Comparison of ENCODE assay signal across 26 cellular contexts in the genomic region with DNA sequence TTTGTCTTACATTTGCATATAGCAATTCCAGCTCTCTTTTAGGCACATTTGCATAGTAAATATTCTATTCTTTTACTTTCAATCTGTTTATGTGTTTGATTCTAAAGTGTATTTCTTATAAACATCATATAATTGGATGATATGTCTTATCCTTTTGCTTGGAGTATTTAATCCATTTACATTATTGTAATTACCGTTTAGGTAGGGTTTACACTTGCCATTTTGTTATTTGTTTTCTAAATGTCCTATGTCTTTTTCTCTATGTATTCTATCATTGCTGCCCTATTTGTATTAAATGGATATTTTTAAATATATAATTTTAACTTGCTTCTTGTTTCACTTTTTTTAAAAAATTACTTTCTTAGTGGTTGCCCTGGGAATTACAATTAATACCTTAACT. TPM values are rescaled to one million over a fixed set of nuclear protein-coding genes. Genes with fewer than 3 reads are reported as not detected.
A peak's percentile ranks its signal among the peaks of the same experiment; 100 is the strongest.
DNase-seq lines count a peak whose midpoint lies in the region; ATAC-seq, FAIRE-seq and TF ChIP-seq lines count a peak whose summit lies in the region.
"Had no signal": no experiment of that assay in that cellular context is flagged by ENCODE, and none has a peak within 500 bp of the region (broad histone marks: within the 10 kb centered on the region; RNA-seq: fewer than 3 reads in every experiment).

No MANE protein-coding gene starts in this region.

- no peaks in the 10 kb centered on the region for H3K36me3 ChIP-seq in PC-9 (ENCODE audit: low read depth)
- H3K36me3 ChIP-seq: BE2C; BLaER1 treated with 17β-estradiol and CSF1 and Interleukin-3, amounts not matched to agents 10 nM and 100 nM had no signal

- no peaks in the 10 kb centered on the region for H3K79me2 ChIP-seq in PC-9 (ENCODE audit: low read depth)

- POLR2A ChIA-PET in PC-9 (lab: Charles Lee; ENCODE audit: unreplicated experiment) = no interaction called here

- no peaks in the 10 kb centered on the region for H3K36me3 Mint-ChIP-seq in endothelial cell (ENCODE audit: low read depth, unreplicated experiment)
- H3K36me3 Mint-ChIP-seq: CD14-positive monocyte had no signal

- no TSS peak for BruUV-seq in PC-9 (replicated peaks; lab: Mats Ljungman, UMichigan)

- no peak for DNase-seq in PC-9
- no peak for DNase-seq in endothelial cell (ENCODE audit: low spot score)
- no peak for DNase-seq in activated CD8-positive, alpha-beta memory T cell treated with anti-CD3 and anti-CD28 coated beads, Interleukin-2, amount 50 U/mL, for 48 hours
- no peak for DNase-seq in NCI-H2081 treated with DMSO at 0.1 percent for 48 hours (lab: John Stamatoyannopoulos, UW)
- DNase-seq: 8988T; ACHN; AML-193; BE2C; CD4-positive, alpha-beta T cell; CD8-positive, alpha-beta memory T cell; DMS 273 treated with DMSO at 0.1 percent for 48 hours; DMS79; EL; GDM1; GM23248; H7; HCEC 1CT had no signal

- H3K9me3 ChIP-seq in PC-9 (ENCODE audit: insufficient read depth, low read depth) = no peaks in the 10 kb centered on the region
- H3K9me3 ChIP-seq: BE2C had no signal

- H3K4me3 Mint-ChIP-seq in endothelial cell (ENCODE audit: unreplicated experiment) = no peak overlapping the region
- H3K4me3 Mint-ChIP-seq: CD14-positive monocyte; CD4-positive, alpha-beta T cell; CD8-positive, alpha-beta memory T cell had no signal

- intact Hi-C loops in PC-9 (cut with micrococcal nuclease; ENCODE audit: unreplicated experiment) = no loop called here

- H3K27me3 ChIP-seq in PC-9 (ENCODE audit: insufficient read depth, low read depth) = peaks cover 21% of the 10 kb centered on the region
- H3K27me3 ChIP-seq: BE2C; BLaER1 treated with 17β-estradiol and CSF1 and Interleukin-3, amounts not matched to agents 10 nM and 100 nM had no signal

- H3K4me3 ChIP-seq in PC-9 = no peak overlapping the region
- H3K4me3 ChIP-seq: A549; BLaER1 treated with 17β-estradiol and CSF1 and Interleukin-3, amounts not matched to agents 10 nM and 100 nM; GM12878; GM23248 had no signal

- ATAC-seq in HG03460 (IDR thresholded peaks at IDR 0.05; ENCODE audit: unreplicated experiment) = no peak
- ATAC-seq: A549, GM12878 had no signal

- H3F3A ChIP-seq in PC-9 (ENCODE audit: insufficient read depth, low read depth) = no peaks in the 10 kb centered on the region

- no peak overlapping the region for H3K27ac ChIP-seq in PC-9
- H3K27ac ChIP-seq: A549; BLaER1 treated with 17β-estradiol and CSF1 and Interleukin-3, amounts not matched to agents 10 nM and 100 nM; GM23248 had no signal

- no peaks in the 10 kb centered on the region for H3K9me3 Mint-ChIP-seq in endothelial cell (ENCODE audit: unreplicated experiment)

- H4K20me1 ChIP-seq in PC-9 (ENCODE audit: insufficient read depth) = no peaks in the 10 kb centered on the region
- H4K20me1 ChIP-seq: BLaER1 treated with 17β-estradiol and CSF1 and Interleukin-3, amounts not matched to agents 10 nM and 100 nM had no signal

- peaks cover 1% of the 10 kb centered on the region for H3K27me3 Mint-ChIP-seq in endothelial cell (ENCODE audit: unreplicated experiment)

- H3K4me2 ChIP-seq in PC-9 = no peak overlapping the region
- H3K4me2 ChIP-seq: A549; BLaER1 treated with 17β-estradiol and CSF1 and Interleukin-3, amounts not matched to agents 10 nM and 100 nM had no signal

- peaks cover under 1% of the 10 kb centered on the region for H3K4me1 Mint-ChIP-seq in endothelial cell (ENCODE audit: unreplicated experiment)
- H3K4me1 Mint-ChIP-seq: CD14-positive monocyte; CD8-positive, alpha-beta memory T cell had no signal

- TF ChIP-seq CTCF in PC-9 (conservative IDR thresholded peaks at IDR 0.05) = 0 out of 2 replicates have a peak, but pooled peaks have one; percentile 12
- peak; percentile 37 for TF ChIP-seq CTCF in endothelial cell (IDR thresholded peaks at IDR 0.05; ENCODE audit: unreplicated experiment)

- CTCF ChIA-PET in PC-9 (lab: Charles Lee) = no interaction called here

- FAIRE-seq in islet of Langerhans (lab: Jason Lieb, UNC) = peak; percentile 21
- FAIRE-seq: A549, D721Med, GM12878, GM19239, H1 had no signal

- H3K27ac Mint-ChIP-seq in endothelial cell (ENCODE audit: unreplicated experiment) = no peak overlapping the region
- H3K27ac Mint-ChIP-seq: CD14-positive monocyte; CD4-positive, alpha-beta T cell; CD8-positive, alpha-beta memory T cell had no signal

- H3K4me1 ChIP-seq in PC-9 (replicated peaks; ENCODE audit: insufficient read depth) = no peaks in the 10 kb centered on the region
- H3K4me1 ChIP-seq: A549; BE2C; BLaER1 treated with 17β-estradiol and CSF1 and Interleukin-3, amounts not matched to agents 10 nM and 100 nM had no signal

- H3K9me2 ChIP-seq in PC-9 (ENCODE audit: insufficient read depth) = no peaks in the 10 kb centered on the region; the same call in 1 of the 2 replicates

- H2AFZ ChIP-seq in PC-9 = no peak overlapping the region
- H2AFZ ChIP-seq: GM23248 had no signal

RNA-seq across cellular contexts. Expression of a gene that starts 22.8 kb away (rescaled TPM):
- not detected in 2 replicates for total RNA-seq in PC-9 (2021)
- not detected for total RNA-seq in endothelial cell (ENCODE audit: unreplicated experiment)
- total RNA-seq: CD4-positive, alpha-beta T cell; CD8-positive, alpha-beta memory T cell; GM12878; GM23248; H1; H7 had no signal

RNA-seq across cellular contexts. Expression of a gene that starts 41.1 kb away (rescaled TPM):
- total RNA-seq in PC-9 (2021) = 44.6 and 48.9 TPM in 2 replicates
- total RNA-seq in endothelial cell (ENCODE audit: unreplicated experiment) = 38.8 TPM
